Comparison of ENCODE assay signal across 17 cellular contexts in the genomic region with DNA sequence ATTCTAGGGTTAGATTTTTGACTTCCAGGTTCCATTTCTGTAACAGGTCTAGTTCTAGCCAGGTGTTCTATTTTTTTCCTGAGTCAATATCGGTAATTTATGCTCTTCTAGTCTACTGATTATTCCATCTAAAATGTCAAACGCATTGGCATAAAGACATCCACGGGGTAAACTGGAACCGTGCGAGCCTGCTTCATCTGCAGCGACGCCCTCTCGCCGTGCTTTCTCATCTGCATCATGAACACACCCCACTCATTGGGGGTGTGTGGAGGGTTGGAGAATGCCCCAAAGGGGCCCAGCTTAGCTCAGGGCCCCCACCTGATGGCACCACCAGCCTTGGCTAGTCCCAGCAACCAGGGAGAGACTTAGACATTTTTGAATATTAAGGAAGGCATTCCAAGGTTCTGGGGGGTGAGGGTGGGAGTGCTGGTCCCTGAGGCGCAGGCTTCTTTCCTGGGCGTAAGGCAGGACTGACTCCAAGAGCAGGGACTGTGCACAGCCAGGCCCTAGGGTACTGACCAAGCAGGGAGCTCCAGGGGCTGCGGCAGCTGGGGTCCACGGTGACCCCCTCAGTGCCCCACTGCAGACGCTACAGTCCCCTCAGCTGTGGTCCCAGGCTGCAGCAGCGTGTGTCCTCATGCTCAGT. TPM values are rescaled to one million over a fixed set of nuclear protein-coding genes. Genes with fewer than 3 reads are reported as not detected.
"Had no signal": no experiment of that assay in that cellular context is flagged by ENCODE, and none has a peak within 500 bp of the region (broad histone marks: within the 10 kb centered on the region; RNA-seq: fewer than 3 reads in every experiment).

No MANE protein-coding gene starts in this region.

- H3K9me3 ChIP-seq: breast epithelium, tibial nerve had no signal

- H3K4me3 Mint-ChIP-seq: activated CD4-positive, alpha-beta memory T cell treated with anti-CD3 and anti-CD28 coated beads, Interleukin-2, amount 10 ng/mL, durations not matched to agents 7 days and 5 days; activated CD8-positive, alpha-beta memory T cell treated with anti-CD3 and anti-CD28 coated beads, Interleukin-2, amount 10 ng/mL, durations not matched to agents 7 days and 5 days; activated naive CD4-positive, alpha-beta T cell treated with anti-CD3 and anti-CD28 coated beads, Interleukin-2, amount 50 U/mL, for 24 hours; naive thymus-derived CD8-positive, alpha-beta T cell had no signal

- H3K4me1 ChIP-seq: breast epithelium had no signal

- H3K9me3 Mint-ChIP-seq: activated CD4-positive, alpha-beta memory T cell treated with anti-CD3 and anti-CD28 coated beads, Interleukin-2, amount 10 ng/mL, durations not matched to agents 7 days and 5 days; activated naive CD4-positive, alpha-beta T cell treated with anti-CD3 and anti-CD28 coated beads, Interleukin-2, amount 50 U/mL, for 24 hours; naive thymus-derived CD8-positive, alpha-beta T cell had no signal

- H3K27me3 ChIP-seq: breast epithelium, tibial nerve had no signal

- H3K36me3 Mint-ChIP-seq: activated CD8-positive, alpha-beta memory T cell treated with anti-CD3 and anti-CD28 coated beads, Interleukin-2, amount 10 ng/mL, durations not matched to agents 7 days and 5 days; activated naive CD4-positive, alpha-beta T cell treated with anti-CD3 and anti-CD28 coated beads, Interleukin-2, amount 50 U/mL, for 24 hours; naive thymus-derived CD8-positive, alpha-beta T cell had no signal

- H3K36me3 ChIP-seq: breast epithelium, tibial nerve, WERI-Rb-1 had no signal

- ATAC-seq: stimulated activated naive CD8-positive, alpha-beta T cell treated with anti-CD3 and anti-CD28 coated beads, Interleukin-15, Interleukin-2, amounts not matched to agents 100 U/mL and 50 U/mL, for 24 hours had no signal

- H3K4me3 ChIP-seq: breast epithelium, tibial nerve had no signal

- H3K27ac ChIP-seq: breast epithelium, tibial nerve, WERI-Rb-1 had no signal

- H3K27ac Mint-ChIP-seq: activated CD4-positive, alpha-beta memory T cell treated with anti-CD3 and anti-CD28 coated beads, Interleukin-2, amount 10 ng/mL, durations not matched to agents 7 days and 5 days; activated CD8-positive, alpha-beta memory T cell treated with anti-CD3 and anti-CD28 coated beads, Interleukin-2, amount 10 ng/mL, durations not matched to agents 7 days and 5 days; activated naive CD4-positive, alpha-beta T cell treated with anti-CD3 and anti-CD28 coated beads, Interleukin-2, amount 50 U/mL, for 24 hours; naive thymus-derived CD8-positive, alpha-beta T cell had no signal

- H3K27me3 Mint-ChIP-seq: activated naive CD4-positive, alpha-beta T cell treated with anti-CD3 and anti-CD28 coated beads, Interleukin-2, amount 50 U/mL, for 24 hours had no signal

- DNase-seq: activated CD4-positive, alpha-beta T cell treated with anti-CD3 and anti-CD28 coated beads for 4 hours; activated gamma-delta T cell; cerebellar nuclear complex; effector CD4-positive, alpha-beta T cell; naive thymus-derived CD8-positive, alpha-beta T cell; stimulated activated naive CD8-positive, alpha-beta T cell treated with anti-CD3 and anti-CD28 coated beads, Interleukin-15, Interleukin-2, amounts not matched to agents 100 U/mL and 50 U/mL, for 24 hours; substantia nigra; SW 1271; WERI-Rb-1 had no signal

RNA-seq across cellular contexts. Expression of gene CRYGN, which starts 12.9 kb away (rescaled TPM):
- total RNA-seq: activated CD8-positive, alpha-beta memory T cell treated with anti-CD3 and anti-CD28 coated beads, Interleukin-2, amount 10 ng/mL, durations not matched to agents 7 days and 5 days; astrocyte; lower leg skin; T-helper 2 cell treated with Interferon-gamma antibody and Interleukin-4, amounts not matched to agents 100 ng/mL and 5 ng/mL, for 36 hours had no signal

RNA-seq across cellular contexts. Expression of gene WDR86, which starts 43.0 kb away (rescaled TPM):
- total RNA-seq: T-helper 2 cell treated with Interferon-gamma antibody and Interleukin-4, amounts not matched to agents 100 ng/mL and 5 ng/mL, for 36 hours had no signal
